Comparison of ENCODE assay signal across 1 cellular context in genomic region chr11:95736268-95737208, GRCh38.
TF ChIP-seq lines count a peak whose summit lies in the region.

No MANE protein-coding gene starts in this region.

TF ChIP-seq in GM23338, 12 proteins besides CTCF, POLR2A, EP300 and RAD21 (continued from another document):
- no peak for TF ChIP-seq ZNF462 (CRISPR knock-in tag; IDR thresholded peaks at IDR 0.05)
- TF ChIP-seq NANOG (IDR thresholded peaks at IDR 0.05; ENCODE audit: borderline replicate concordance), result no peak
- TF ChIP-seq ZNF114 (CRISPR knock-in tag; IDR thresholded peaks at IDR 0.05), result no peak
- no peak for TF ChIP-seq ETS1 (IDR thresholded peaks at IDR 0.05)
- no peak for TF ChIP-seq REST (IDR thresholded peaks at IDR 0.05; ENCODE audit: unreplicated experiment)
- no peak for TF ChIP-seq EZH2 (IDR thresholded peaks at IDR 0.05; ENCODE audit: low read depth, unreplicated experiment)
- TF ChIP-seq POLR2AphosphoS5 (IDR thresholded peaks at IDR 0.05; ENCODE audit: low read depth), result no peak
- no peak for TF ChIP-seq JUNB (IDR thresholded peaks at IDR 0.05; ENCODE audit: unreplicated experiment)
- TF ChIP-seq EZH2phosphoT487 (IDR thresholded peaks at IDR 0.05; ENCODE audit: unreplicated experiment), result no peak
- no peak for TF ChIP-seq STAT1 (IDR thresholded peaks at IDR 0.05; ENCODE audit: unreplicated experiment)
